ENCODE assay signal across 8 cellular contexts in the genomic region with DNA sequence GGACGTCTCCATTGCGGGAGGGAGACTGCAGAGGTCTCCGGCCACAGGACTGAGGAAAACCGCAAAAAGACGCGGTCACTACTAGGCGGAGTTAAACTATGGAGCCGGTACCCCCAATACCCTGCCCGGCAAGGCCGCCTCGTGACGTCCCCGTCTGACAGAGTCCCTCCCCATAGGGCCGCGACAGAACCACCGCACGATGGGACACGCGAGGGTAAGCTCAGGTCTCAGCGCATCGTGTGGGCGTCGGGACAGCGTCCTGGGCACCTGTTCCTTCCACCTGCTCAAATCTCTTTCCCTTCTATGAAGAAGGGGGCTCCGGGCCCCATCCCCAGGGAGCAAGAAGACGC. TPM values are rescaled to one million over a fixed set of nuclear protein-coding genes. Genes with fewer than 3 reads are reported as not detected.
DNase-seq lines count a peak whose midpoint lies in the region; ATAC-seq and TF ChIP-seq lines count a peak whose summit lies in the region.

No MANE protein-coding gene starts in this region.

- TF ChIP-seq CTCF in type B pancreatic cell (conservative IDR thresholded peaks at IDR 0.05): no peak

- DNase-seq in NCI-H82 (lab: John Stamatoyannopoulos, UW) (peak; percentile 84), NCI-H82 treated with DMSO at 0.1 percent for 48 hours (lab: John Stamatoyannopoulos, UW; ENCODE audit: unreplicated experiment) (no peak), NCI-H2196 (lab: John Stamatoyannopoulos, UW; ENCODE audit: unreplicated experiment) (peak; percentile 75), fibroblast of the conjunctiva (ENCODE audit: low read depth) (peak; percentile 1), type B pancreatic cell (ENCODE audit: extremely low spot score, unreplicated experiment) (no peak)
- peak; percentile 57 for DNase-seq in activated T-cell treated with anti-CD3 and anti-CD28 coated beads, Interleukin-2, amount 50 U/mL, for 4 hours

- peak overlapping the region; percentile 99 for H3K27ac Mint-ChIP-seq in type B pancreatic cell

- H3K9me3 Mint-ChIP-seq in activated T-cell treated with anti-CD3 and anti-CD28 coated beads, Interleukin-2, amount 50 U/mL, for 4 hours: no peaks in the 10 kb centered on the region
- H3K9me3 Mint-ChIP-seq in type B pancreatic cell: no peaks in the 10 kb centered on the region

- H3K27me3 ChIP-seq in neuron (ENCODE audit: insufficient read depth, low read length): no peaks in the 10 kb centered on the region

- peak overlapping the region; percentile 47 for H2AFZ ChIP-seq in neuron (ENCODE audit: low read depth, low read length)

- H3K4me1 ChIP-seq in neuron (ENCODE audit: insufficient read depth, low read length): peaks cover 6% of the 10 kb centered on the region

- peaks cover 12% of the 10 kb centered on the region for H3K4me1 Mint-ChIP-seq in activated T-cell treated with anti-CD3 and anti-CD28 coated beads, Interleukin-2, amount 50 U/mL, for 4 hours (ENCODE audit: low read depth)
- H3K4me1 Mint-ChIP-seq in type B pancreatic cell (ENCODE audit: unreplicated experiment): peaks cover 12% of the 10 kb centered on the region

- no peaks in the 10 kb centered on the region for H3K36me3 Mint-ChIP-seq in activated T-cell treated with anti-CD3 and anti-CD28 coated beads, Interleukin-2, amount 50 U/mL, for 4 hours (ENCODE audit: insufficient read depth)
- H3K36me3 Mint-ChIP-seq in type B pancreatic cell: peaks cover 3% of the 10 kb centered on the region

- no peaks in the 10 kb centered on the region for H3K9me3 ChIP-seq in neuron (ENCODE audit: low read length)

- peak overlapping the region; percentile 92 for H3K4me3 Mint-ChIP-seq in activated T-cell treated with anti-CD3 and anti-CD28 coated beads, Interleukin-2, amount 50 U/mL, for 4 hours
- H3K4me3 Mint-ChIP-seq in type B pancreatic cell: peak overlapping the region; percentile 96

- H3K36me3 ChIP-seq in neuron (ENCODE audit: insufficient read depth, low read length): peaks cover 5% of the 10 kb centered on the region

- H3K4me3 ChIP-seq in neuron (ENCODE audit: low read length): peak overlapping the region; percentile 72

- H3K27me3 Mint-ChIP-seq in activated T-cell treated with anti-CD3 and anti-CD28 coated beads, Interleukin-2, amount 50 U/mL, for 4 hours (ENCODE audit: low read depth): no peaks in the 10 kb centered on the region
- H3K27me3 Mint-ChIP-seq in type B pancreatic cell: no peaks in the 10 kb centered on the region

- ATAC-seq in HG02678 (IDR thresholded peaks at IDR 0.05; ENCODE audit: unreplicated experiment): peak; percentile 26
- peak; percentile 53 to 60 for ATAC-seq in activated T-cell treated with anti-CD3 and anti-CD28 coated beads, Interleukin-2, amount 50 U/mL, for 4 hours

RNA-seq across cellular contexts. Expression of gene GLDC, which starts 35.2 kb away (rescaled TPM):
- 1 to 10 TPM in 2 of 3 donors, under 1 TPM in 1; 0.63 to 3.6 (median 3.5) TPM for total RNA-seq in activated T-cell treated with anti-CD3 and anti-CD28 coated beads, Interleukin-2, amount 50 U/mL, for 4 hours
- total RNA-seq in type B pancreatic cell (ENCODE audit: low replicate concordance): 4.9 and 11.8 TPM in 2 replicates

Comparison
In these comparisons a context has a peak if more than half of its experiments do, and no peak if none do; other contexts are left out.
1. DNase-seq: peak in NCI-H82 (single experiment), NCI-H2196 (single experiment), activated T-cell treated with anti-CD3 and anti-CD28 coated beads, Interleukin-2, amount 50 U/mL, for 4 hours (single experiment) and fibroblast of the conjunctiva (single experiment); none in NCI-H82 treated with DMSO at 0.1 percent for 48 hours (single experiment) and type B pancreatic cell (single experiment).